In the genomic region with DNA sequence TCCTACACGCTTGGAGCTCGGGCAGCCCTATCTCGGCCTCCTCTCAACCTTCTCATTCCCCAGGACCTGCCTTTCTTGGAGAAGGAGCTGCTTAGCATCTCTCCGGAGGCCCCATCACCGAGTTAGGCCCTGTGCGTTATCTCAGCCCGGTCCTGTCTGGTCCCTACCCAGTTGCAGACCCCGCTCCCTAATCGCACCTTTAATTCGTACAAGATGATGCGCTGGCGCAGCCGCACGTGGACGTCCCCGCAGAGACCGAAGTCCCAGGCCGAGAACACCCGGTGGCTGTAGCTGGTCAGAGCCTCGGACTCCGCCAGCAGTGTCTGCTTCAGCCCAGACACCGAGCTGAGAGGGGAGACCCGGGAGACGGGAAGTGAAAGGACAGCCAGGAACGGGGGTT, we compare ENCODE assay signal across 1 cellular context.
TF ChIP-seq lines count a peak whose summit lies in the region.

No MANE protein-coding gene starts in this region.

TF ChIP-seq in K562, 482 proteins besides CTCF, POLR2A, EP300 and RAD21:
- TF ChIP-seq POLR2G (IDR thresholded peaks at IDR 0.05; ENCODE audit: low read depth, low read length) (peak; percentile 27; the same call in 1 of the 2 replicates), SIN3A (IDR thresholded peaks at IDR 0.05; ENCODE audit: borderline replicate concordance in 2 of 2, control insufficient read depth in 1 of 2, low read depth in 2 of 2, low read length in 2 of 2) (0 out of 4 replicates have a peak, but pooled peaks of 1 of the 2 experiments have one; percentile 22), ZNF274 (IDR thresholded peaks at IDR 0.05; ENCODE audit: borderline replicate concordance, low read depth, low read length) (no peak)
